Comparison of ENCODE assay signal across 1 cellular context in the genomic region with DNA sequence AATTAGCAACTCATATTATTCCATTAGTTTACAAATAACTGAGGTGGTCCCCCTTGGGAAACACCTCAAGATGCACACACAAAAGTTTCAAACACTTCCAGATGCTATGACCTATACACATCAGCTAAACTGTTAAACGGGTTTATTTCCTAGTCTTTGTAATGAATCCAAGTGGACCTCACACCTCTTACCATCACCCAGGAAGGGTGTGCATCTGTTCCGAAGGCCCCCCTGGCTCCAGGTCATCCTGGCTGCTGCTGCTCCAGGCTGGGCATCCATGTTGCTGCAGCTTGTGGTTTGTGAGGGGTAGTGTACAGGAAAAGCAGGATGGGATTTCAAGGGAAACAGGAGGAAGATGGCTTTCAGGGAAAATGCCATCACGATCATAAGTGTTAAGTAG.
TF ChIP-seq lines count a peak whose summit lies in the region.

No MANE protein-coding gene starts in this region.

TF ChIP-seq in K562, 482 proteins besides CTCF, POLR2A, EP300 and RAD21:
- TF ChIP-seq POLR2AphosphoS5 (IDR thresholded peaks at IDR 0.05; ENCODE audit: control insufficient read depth, insufficient read depth, low read depth, low read length), result 0 out of 2 replicates have a peak, but pooled peaks have one; percentile 20
- TF ChIP-seq POLR3A (IDR thresholded peaks at IDR 0.05; ENCODE audit: borderline replicate concordance, extremely low read depth, insufficient read depth, insufficient read length), result no peak
- TF ChIP-seq HNRNPK (IDR thresholded peaks at IDR 0.05; ENCODE audit: low read depth, low read length, poor library complexity, severe bottlenecking), result peak; percentile 3
- no peak for TF ChIP-seq ZBTB8A (IDR thresholded peaks at IDR 0.05; ENCODE audit: partially characterized antibody)
